1 cellular context compared by ENCODE assay signal in the genomic region with DNA sequence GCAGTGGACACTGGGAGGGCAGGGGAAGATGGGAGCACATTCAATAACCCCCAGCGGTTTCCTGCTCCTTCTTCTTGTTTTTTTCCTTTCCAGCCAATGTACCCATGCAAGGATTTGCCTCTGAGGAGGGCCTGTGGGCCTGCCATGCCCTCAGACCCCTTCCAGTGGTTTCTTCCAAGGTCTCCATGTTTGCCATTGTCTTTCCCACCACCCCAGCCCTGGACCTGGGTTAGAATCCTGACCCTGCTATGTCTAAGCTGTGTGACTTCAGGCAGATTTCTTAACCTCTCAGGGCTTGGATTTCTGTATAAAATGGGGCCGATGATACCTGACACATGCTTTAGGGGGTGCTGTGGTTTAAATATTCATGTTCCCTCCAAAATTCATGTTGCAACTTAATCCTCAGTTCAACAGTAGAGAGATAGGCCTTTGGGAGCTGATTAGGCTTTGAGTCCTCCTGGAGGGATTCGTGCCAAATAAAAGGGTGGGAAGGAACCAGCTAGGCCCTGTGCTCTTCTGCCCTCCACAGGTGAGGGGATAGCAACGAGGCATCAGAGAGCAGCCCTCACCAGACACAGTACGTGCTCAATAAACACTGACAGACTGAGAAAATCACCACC.
TF ChIP-seq lines count a peak whose summit lies in the region.

No MANE protein-coding gene starts in this region.

TF ChIP-seq in K562, 482 proteins besides CTCF, POLR2A, EP300 and RAD21 (continued from another document and continues in another):
- TF ChIP-seq, protein P1, sequence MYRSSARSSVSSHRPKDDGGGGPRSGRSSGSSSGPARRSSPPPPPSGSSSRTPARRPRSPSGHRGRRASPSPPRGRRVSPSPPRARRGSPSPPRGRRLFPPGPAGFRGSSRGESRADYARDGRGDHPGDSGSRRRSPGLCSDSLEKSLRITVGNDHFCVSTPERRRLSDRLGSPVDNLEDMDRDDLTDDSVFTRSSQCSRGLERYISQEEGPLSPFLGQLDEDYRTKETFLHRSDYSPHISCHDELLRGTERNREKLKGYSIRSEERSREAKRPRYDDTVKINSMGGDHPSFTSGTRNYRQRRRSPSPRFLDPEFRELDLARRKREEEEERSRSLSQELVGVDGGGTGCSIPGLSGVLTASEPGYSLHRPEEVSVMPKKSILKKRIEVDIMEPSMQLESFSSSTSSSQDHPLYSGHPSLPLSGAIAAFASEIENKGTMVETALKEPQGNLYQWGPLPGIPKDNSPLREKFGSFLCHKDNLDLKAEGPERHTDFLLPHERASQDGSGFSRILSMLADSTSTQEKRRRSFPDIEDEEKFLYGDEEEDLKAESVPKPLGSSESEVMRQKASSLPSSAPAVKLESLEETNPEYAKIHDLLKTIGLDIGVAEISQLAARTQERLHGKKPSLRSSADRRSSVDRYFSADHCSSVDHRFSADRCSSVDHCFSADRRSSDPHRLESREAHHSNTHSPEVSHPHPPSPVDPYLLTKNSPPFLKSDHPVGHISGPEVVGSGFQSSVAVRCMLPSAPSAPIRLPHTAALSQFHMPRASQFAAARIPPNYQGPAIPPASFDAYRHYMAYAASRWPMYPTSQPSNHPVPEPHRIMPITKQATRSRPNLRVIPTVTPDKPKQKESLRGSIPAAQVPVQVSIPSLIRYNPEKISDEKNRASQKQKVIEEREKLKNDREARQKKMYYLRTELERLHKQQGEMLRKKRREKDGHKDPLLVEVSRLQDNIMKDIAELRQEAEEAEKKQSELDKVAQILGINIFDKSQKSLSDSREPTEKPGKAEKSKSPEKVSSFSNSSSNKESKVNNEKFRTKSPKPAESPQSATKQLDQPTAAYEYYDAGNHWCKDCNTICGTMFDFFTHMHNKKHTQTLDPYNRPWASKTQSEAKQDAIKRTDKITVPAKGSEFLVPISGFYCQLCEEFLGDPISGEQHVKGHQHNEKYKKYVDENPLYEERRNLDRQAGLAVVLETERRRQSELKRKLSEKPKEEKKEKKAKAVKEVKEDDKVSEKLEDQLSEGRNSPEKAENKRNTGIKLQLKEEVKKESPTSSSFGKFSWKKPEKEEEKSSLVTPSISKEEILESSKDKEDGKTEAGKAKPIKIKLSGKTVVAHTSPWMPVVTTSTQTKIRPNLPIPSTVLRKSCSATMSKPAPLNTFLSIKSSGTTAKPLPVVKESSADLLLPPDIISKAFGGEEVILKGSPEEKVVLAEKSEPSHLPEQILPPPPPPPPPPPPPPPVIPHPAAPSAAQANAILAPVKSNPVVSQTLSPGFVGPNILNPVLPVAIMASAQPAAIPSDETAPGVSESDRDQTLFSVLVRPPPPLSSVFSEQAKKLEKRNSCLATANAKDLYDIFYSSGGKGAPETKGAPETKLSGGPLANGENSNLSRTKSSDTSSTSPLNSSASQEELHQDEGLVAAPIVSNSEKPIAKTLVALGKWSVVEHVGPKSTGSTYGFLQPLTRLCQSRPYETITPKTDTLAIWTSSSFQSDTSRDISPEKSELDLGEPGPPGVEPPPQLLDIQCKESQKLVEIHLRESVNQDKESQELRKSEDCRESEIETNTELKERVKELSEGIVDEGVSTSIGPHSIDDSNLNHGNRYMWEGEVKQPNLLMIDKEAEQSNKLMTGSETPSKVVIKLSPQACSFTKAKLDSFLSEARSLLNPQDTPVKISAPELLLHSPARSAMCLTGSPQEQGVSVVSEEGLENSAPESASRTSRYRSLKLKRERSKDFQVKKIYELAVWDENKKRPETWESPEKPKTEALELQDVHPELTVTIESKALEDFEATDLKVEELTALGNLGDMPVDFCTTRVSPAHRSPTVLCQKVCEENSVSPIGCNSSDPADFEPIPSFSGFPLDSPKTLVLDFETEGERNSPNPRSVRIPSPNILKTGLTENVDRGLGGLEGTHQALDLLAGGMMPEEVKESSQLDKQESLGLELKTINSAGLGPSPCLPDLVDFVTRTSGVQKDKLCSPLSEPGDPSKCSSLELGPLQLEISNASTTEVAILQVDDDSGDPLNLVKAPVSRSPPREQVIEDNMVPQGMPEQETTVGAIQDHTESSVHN (IDR thresholded peaks at IDR 0.05; ENCODE audit: borderline replicate concordance in 1 of 2, low read depth in 1 of 2): no peak
- TF ChIP-seq ZC3H4 (CRISPR knock-in tag; IDR thresholded peaks at IDR 0.05; ENCODE audit: borderline replicate concordance): no peak
- TF ChIP-seq ZNF133 (CRISPR knock-in tag; IDR thresholded peaks at IDR 0.05): no peak
- no peak for TF ChIP-seq GATAD2B (IDR thresholded peaks at IDR 0.05; ENCODE audit: borderline replicate concordance)
- TF ChIP-seq, protein P2, sequence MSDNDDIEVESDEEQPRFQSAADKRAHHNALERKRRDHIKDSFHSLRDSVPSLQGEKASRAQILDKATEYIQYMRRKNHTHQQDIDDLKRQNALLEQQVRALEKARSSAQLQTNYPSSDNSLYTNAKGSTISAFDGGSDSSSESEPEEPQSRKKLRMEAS (CRISPR knock-in tag; IDR thresholded peaks at IDR 0.05): peak; percentile 28; the same call in 1 of the 2 replicates
- no peak for TF ChIP-seq NR3C1 (CRISPR knock-in tag; IDR thresholded peaks at IDR 0.05)
- TF ChIP-seq, protein P3, sequence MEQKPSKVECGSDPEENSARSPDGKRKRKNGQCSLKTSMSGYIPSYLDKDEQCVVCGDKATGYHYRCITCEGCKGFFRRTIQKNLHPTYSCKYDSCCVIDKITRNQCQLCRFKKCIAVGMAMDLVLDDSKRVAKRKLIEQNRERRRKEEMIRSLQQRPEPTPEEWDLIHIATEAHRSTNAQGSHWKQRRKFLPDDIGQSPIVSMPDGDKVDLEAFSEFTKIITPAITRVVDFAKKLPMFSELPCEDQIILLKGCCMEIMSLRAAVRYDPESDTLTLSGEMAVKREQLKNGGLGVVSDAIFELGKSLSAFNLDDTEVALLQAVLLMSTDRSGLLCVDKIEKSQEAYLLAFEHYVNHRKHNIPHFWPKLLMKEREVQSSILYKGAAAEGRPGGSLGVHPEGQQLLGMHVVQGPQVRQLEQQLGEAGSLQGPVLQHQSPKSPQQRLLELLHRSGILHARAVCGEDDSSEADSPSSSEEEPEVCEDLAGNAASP (IDR thresholded peaks at IDR 0.05): no peak
- TF ChIP-seq RFX5 (IDR thresholded peaks at IDR 0.05; ENCODE audit: low read depth, low read length): no peak
- TF ChIP-seq, protein P4, sequence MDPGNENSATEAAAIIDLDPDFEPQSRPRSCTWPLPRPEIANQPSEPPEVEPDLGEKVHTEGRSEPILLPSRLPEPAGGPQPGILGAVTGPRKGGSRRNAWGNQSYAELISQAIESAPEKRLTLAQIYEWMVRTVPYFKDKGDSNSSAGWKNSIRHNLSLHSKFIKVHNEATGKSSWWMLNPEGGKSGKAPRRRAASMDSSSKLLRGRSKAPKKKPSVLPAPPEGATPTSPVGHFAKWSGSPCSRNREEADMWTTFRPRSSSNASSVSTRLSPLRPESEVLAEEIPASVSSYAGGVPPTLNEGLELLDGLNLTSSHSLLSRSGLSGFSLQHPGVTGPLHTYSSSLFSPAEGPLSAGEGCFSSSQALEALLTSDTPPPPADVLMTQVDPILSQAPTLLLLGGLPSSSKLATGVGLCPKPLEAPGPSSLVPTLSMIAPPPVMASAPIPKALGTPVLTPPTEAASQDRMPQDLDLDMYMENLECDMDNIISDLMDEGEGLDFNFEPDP (CRISPR knock-in tag; IDR thresholded peaks at IDR 0.05): no peak
- no peak for TF ChIP-seq NBN (IDR thresholded peaks at IDR 0.05; ENCODE audit: low read depth)
- TF ChIP-seq ZNF232 (CRISPR knock-in tag; IDR thresholded peaks at IDR 0.05): no peak
- no peak for TF ChIP-seq CHCHD3 (CRISPR knock-in tag; IDR thresholded peaks at IDR 0.05)
- no peak for TF ChIP-seq HMG20B (CRISPR knock-in tag; IDR thresholded peaks at IDR 0.05)
- TF ChIP-seq, protein P5, sequence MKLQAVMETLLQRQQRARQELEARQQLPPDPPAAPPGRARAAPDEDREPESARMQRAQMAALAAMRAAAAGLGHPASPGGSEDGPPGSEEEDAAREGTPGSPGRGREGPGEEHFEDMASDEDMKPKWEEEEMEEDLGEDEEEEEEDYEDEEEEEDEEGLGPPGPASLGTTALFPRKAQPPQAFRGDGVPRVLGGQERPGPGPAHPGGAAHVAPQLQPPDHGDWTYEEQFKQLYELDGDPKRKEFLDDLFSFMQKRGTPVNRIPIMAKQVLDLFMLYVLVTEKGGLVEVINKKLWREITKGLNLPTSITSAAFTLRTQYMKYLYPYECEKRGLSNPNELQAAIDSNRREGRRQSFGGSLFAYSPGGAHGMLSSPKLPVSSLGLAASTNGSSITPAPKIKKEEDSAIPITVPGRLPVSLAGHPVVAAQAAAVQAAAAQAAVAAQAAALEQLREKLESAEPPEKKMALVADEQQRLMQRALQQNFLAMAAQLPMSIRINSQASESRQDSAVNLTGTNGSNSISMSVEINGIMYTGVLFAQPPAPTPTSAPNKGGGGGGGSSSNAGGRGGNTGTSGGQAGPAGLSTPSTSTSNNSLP (IDR thresholded peaks at IDR 0.05; ENCODE audit: borderline replicate concordance, low read depth, low read length): 0 out of 2 replicates have a peak, but pooled peaks have one; percentile 50
- no peak for TF ChIP-seq SMAD4 (CRISPR knock-in tag; conservative IDR thresholded peaks at IDR 0.05)
- no peak for TF ChIP-seq GATA2 (CRISPR knock-in tag; IDR thresholded peaks at IDR 0.05)
- no peak for TF ChIP-seq CCAR2 (IDR thresholded peaks at IDR 0.05; ENCODE audit: low read depth, low read length)
- no peak for TF ChIP-seq ZNF174 (CRISPR knock-in tag; IDR thresholded peaks at IDR 0.05)
- TF ChIP-seq FOS (IDR thresholded peaks at IDR 0.05; ENCODE audit: extremely low read depth, insufficient read length): no peak
- TF ChIP-seq, protein P6, sequence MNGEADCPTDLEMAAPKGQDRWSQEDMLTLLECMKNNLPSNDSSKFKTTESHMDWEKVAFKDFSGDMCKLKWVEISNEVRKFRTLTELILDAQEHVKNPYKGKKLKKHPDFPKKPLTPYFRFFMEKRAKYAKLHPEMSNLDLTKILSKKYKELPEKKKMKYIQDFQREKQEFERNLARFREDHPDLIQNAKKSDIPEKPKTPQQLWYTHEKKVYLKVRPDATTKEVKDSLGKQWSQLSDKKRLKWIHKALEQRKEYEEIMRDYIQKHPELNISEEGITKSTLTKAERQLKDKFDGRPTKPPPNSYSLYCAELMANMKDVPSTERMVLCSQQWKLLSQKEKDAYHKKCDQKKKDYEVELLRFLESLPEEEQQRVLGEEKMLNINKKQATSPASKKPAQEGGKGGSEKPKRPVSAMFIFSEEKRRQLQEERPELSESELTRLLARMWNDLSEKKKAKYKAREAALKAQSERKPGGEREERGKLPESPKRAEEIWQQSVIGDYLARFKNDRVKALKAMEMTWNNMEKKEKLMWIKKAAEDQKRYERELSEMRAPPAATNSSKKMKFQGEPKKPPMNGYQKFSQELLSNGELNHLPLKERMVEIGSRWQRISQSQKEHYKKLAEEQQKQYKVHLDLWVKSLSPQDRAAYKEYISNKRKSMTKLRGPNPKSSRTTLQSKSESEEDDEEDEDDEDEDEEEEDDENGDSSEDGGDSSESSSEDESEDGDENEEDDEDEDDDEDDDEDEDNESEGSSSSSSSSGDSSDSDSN (IDR thresholded peaks at IDR 0.05; ENCODE audit: borderline replicate concordance in 1 of 2, low read depth in 2 of 2, low read length in 2 of 2): no peak
- TF ChIP-seq, protein P7, sequence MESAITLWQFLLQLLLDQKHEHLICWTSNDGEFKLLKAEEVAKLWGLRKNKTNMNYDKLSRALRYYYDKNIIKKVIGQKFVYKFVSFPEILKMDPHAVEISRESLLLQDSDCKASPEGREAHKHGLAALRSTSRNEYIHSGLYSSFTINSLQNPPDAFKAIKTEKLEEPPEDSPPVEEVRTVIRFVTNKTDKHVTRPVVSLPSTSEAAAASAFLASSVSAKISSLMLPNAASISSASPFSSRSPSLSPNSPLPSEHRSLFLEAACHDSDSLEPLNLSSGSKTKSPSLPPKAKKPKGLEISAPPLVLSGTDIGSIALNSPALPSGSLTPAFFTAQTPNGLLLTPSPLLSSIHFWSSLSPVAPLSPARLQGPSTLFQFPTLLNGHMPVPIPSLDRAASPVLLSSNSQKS (CRISPR knock-in tag; IDR thresholded peaks at IDR 0.05): no peak
- TF ChIP-seq, protein P8, sequence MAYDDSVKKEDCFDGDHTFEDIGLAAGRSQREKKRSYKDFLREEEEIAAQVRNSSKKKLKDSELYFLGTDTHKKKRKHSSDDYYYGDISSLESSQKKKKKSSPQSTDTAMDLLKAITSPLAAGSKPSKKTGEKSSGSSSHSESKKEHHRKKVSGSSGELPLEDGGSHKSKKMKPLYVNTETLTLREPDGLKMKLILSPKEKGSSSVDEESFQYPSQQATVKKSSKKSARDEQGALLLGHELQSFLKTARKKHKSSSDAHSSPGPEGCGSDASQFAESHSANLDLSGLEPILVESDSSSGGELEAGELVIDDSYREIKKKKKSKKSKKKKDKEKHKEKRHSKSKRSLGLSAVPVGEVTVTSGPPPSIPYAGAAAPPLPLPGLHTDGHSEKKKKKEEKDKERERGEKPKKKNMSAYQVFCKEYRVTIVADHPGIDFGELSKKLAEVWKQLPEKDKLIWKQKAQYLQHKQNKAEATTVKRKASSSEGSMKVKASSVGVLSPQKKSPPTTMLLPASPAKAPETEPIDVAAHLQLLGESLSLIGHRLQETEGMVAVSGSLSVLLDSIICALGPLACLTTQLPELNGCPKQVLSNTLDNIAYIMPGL (CRISPR knock-in tag; IDR thresholded peaks at IDR 0.05): no peak
- no peak for TF ChIP-seq TBP (optimal IDR thresholded peaks at IDR 0.05; ENCODE audit: low read depth, low read length)
- TF ChIP-seq, protein P9, sequence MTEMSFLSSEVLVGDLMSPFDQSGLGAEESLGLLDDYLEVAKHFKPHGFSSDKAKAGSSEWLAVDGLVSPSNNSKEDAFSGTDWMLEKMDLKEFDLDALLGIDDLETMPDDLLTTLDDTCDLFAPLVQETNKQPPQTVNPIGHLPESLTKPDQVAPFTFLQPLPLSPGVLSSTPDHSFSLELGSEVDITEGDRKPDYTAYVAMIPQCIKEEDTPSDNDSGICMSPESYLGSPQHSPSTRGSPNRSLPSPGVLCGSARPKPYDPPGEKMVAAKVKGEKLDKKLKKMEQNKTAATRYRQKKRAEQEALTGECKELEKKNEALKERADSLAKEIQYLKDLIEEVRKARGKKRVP (CRISPR knock-in tag; IDR thresholded peaks at IDR 0.05): no peak
- no peak for TF ChIP-seq RBM17 (IDR thresholded peaks at IDR 0.05; ENCODE audit: borderline replicate concordance, low read depth, low read length)
- TF ChIP-seq HDAC2 (IDR thresholded peaks at IDR 0.05): no peak
- TF ChIP-seq ETV5 (CRISPR knock-in tag; IDR thresholded peaks at IDR 0.05; ENCODE audit: low read depth): no peak
- no peak for TF ChIP-seq GTF2F1 (IDR thresholded peaks at IDR 0.05; ENCODE audit: low read depth, low read length)
- TF ChIP-seq SETDB1 (IDR thresholded peaks at IDR 0.05; ENCODE audit: low read length): no peak
- no peak for TF ChIP-seq MCM7 (IDR thresholded peaks at IDR 0.05)
- TF ChIP-seq, protein P10, sequence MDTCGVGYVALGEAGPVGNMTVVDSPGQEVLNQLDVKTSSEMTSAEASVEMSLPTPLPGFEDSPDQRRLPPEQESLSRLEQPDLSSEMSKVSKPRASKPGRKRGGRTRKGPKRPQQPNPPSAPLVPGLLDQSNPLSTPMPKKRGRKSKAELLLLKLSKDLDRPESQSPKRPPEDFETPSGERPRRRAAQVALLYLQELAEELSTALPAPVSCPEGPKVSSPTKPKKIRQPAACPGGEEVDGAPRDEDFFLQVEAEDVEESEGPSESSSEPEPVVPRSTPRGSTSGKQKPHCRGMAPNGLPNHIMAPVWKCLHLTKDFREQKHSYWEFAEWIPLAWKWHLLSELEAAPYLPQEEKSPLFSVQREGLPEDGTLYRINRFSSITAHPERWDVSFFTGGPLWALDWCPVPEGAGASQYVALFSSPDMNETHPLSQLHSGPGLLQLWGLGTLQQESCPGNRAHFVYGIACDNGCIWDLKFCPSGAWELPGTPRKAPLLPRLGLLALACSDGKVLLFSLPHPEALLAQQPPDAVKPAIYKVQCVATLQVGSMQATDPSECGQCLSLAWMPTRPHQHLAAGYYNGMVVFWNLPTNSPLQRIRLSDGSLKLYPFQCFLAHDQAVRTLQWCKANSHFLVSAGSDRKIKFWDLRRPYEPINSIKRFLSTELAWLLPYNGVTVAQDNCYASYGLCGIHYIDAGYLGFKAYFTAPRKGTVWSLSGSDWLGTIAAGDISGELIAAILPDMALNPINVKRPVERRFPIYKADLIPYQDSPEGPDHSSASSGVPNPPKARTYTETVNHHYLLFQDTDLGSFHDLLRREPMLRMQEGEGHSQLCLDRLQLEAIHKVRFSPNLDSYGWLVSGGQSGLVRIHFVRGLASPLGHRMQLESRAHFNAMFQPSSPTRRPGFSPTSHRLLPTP (IDR thresholded peaks at IDR 0.05; ENCODE audit: borderline replicate concordance, extremely low read depth, insufficient read length): no peak
- TF ChIP-seq FOSL1 (tag; conservative IDR thresholded peaks at IDR 0.05): no peak
